ENCODE assay signal across 10 cellular contexts in genomic region chr7:3259711-3260424, GRCh38. TPM values are rescaled to one million over a fixed set of nuclear protein-coding genes. Genes with fewer than 3 reads are reported as not detected.
DNase-seq lines count a peak whose midpoint lies in the region; ATAC-seq and TF ChIP-seq lines count a peak whose summit lies in the region.
"Had no signal": no experiment of that assay in that cellular context is flagged by ENCODE, and none has a peak within 500 bp of the region (broad histone marks: within the 10 kb centered on the region; RNA-seq: fewer than 3 reads in every experiment).

No MANE protein-coding gene starts in this region.

- H3K4me1 Mint-ChIP-seq in MCF 10A (ENCODE audit: insufficient read depth, unreplicated experiment): no peaks in the 10 kb centered on the region
- no peaks in the 10 kb centered on the region for H3K4me1 Mint-ChIP-seq in activated T-cell treated with anti-CD3 and anti-CD28 coated beads, Interleukin-2, amount 50 U/mL, for 72 hours (ENCODE audit: low read depth)

- BruUV-seq in MCF 10A (replicated peaks; lab: Mats Ljungman, UMichigan): no TSS peak

- peak overlapping the region; percentile 64 for H3K9ac ChIP-seq in muscle layer of colon (ENCODE audit: low read length)

- no peak for TF ChIP-seq CTCF in breast epithelium (IDR thresholded peaks at IDR 0.05)
- TF ChIP-seq CTCF in MCF 10A (IDR thresholded peaks at IDR 0.05; ENCODE audit: unreplicated experiment): no peak
- no peak for TF ChIP-seq CTCF in brain microvascular endothelial cell (IDR thresholded peaks at IDR 0.05; ENCODE audit: low read depth, low read length, missing control alignments)
- TF ChIP-seq CTCF in uterus (IDR thresholded peaks at IDR 0.05): no peak

- intact Hi-C loops in breast epithelium (cut with DNase I; ENCODE audit: low total_unique reads) (no loop called here), MCF 10A (cut with micrococcal nuclease) (no loop called here), uterus (cut with DNase I; ENCODE audit: low total_unique reads) (no loop called here)

- TF ChIP-seq POLR2A in breast epithelium (IDR thresholded peaks at IDR 0.05) (no peak), uterus (IDR thresholded peaks at IDR 0.05) (no peak)

- ATAC-seq in HG03432 (IDR thresholded peaks at IDR 0.05; ENCODE audit: unreplicated experiment): no peak
- ATAC-seq in activated T-cell treated with anti-CD3 and anti-CD28 coated beads, Interleukin-2, amount 50 U/mL, for 72 hours (replicated peaks in 1 of 2): no peak

- no peaks in the 10 kb centered on the region for H3K27me3 ChIP-seq in breast epithelium
- no peaks in the 10 kb centered on the region for H3K27me3 ChIP-seq in brain microvascular endothelial cell (replicated peaks)
- no peaks in the 10 kb centered on the region for H3K27me3 ChIP-seq in muscle layer of colon (ENCODE audit: control insufficient read depth in 1 of 2, insufficient read depth in 2 of 2, low read length in 2 of 2)
- no peaks in the 10 kb centered on the region for H3K27me3 ChIP-seq in uterus

- H3K4me1 ChIP-seq in breast epithelium: no peaks in the 10 kb centered on the region
- peaks cover 3% of the 10 kb centered on the region for H3K4me1 ChIP-seq in muscle layer of colon (ENCODE audit: insufficient read depth, low read length)
- no peaks in the 10 kb centered on the region for H3K4me1 ChIP-seq in uterus

- DNase-seq in breast epithelium (ENCODE audit: low spot score in 2 of 2) (no peak), MCF 10A (ENCODE audit: unreplicated experiment) (no peak), brain microvascular endothelial cell (peak; percentile 80), uterus (peak in 1 of 2 donors; percentile 19), NCI-H146 (lab: John Stamatoyannopoulos, UW) (no peak)
- DNase-seq in activated T-cell treated with anti-CD3 and anti-CD28 coated beads, Interleukin-2, amount 50 U/mL, for 72 hours: no peak
- DNase-seq: caudate nucleus, NCI-H1436 treated with DMSO at 0.1 percent for 48 hours had no signal

- peaks cover 26% of the 10 kb centered on the region for H3K27me3 Mint-ChIP-seq in MCF 10A (ENCODE audit: insufficient read depth, unreplicated experiment)
- peaks cover 51% of the 10 kb centered on the region for H3K27me3 Mint-ChIP-seq in activated T-cell treated with anti-CD3 and anti-CD28 coated beads, Interleukin-2, amount 50 U/mL, for 72 hours (ENCODE audit: low read depth)

- no peak overlapping the region for H3K4me3 Mint-ChIP-seq in MCF 10A (ENCODE audit: unreplicated experiment)
- H3K4me3 Mint-ChIP-seq in activated T-cell treated with anti-CD3 and anti-CD28 coated beads, Interleukin-2, amount 50 U/mL, for 72 hours: peak overlapping the region in 1 of 2 donors; percentile 48

- H3K36me3 Mint-ChIP-seq in MCF 10A (ENCODE audit: insufficient read depth, unreplicated experiment): no peaks in the 10 kb centered on the region
- H3K36me3 Mint-ChIP-seq in activated T-cell treated with anti-CD3 and anti-CD28 coated beads, Interleukin-2, amount 50 U/mL, for 72 hours (ENCODE audit: insufficient read depth in 2 of 2): peaks cover 0 to 1% of the 10 kb centered on the region in 2 donors

- CTCF ChIA-PET in MCF 10A (lab: Yijun Ruan, JAX): interaction anchor here (0.7 kb wide), 1 partner anchor 662 kb away, joined by 3 read pairs; no protein-coding TSS in a partner anchor

- POLR2A ChIA-PET in MCF 10A (lab: Yijun Ruan, JAX): interaction anchor here (1.8 kb wide), 1 partner anchor 8 kb away, joined by 8 read pairs; no protein-coding TSS in a partner anchor

- H3K9me3 ChIP-seq in breast epithelium: no peaks in the 10 kb centered on the region
- H3K9me3 ChIP-seq in muscle layer of colon (ENCODE audit: low read length): no peaks in the 10 kb centered on the region
- no peaks in the 10 kb centered on the region for H3K9me3 ChIP-seq in uterus

- in situ Hi-C loops in brain microvascular endothelial cell (cut with HindIII; ENCODE audit: low pct_ligation_motif_present, low sequenced_read_pairs): no loop called here

- no peaks in the 10 kb centered on the region for H3K9me3 Mint-ChIP-seq in MCF 10A (ENCODE audit: unreplicated experiment)
- H3K9me3 Mint-ChIP-seq in activated T-cell treated with anti-CD3 and anti-CD28 coated beads, Interleukin-2, amount 50 U/mL, for 72 hours: no peaks in the 10 kb centered on the region

- H3K27ac ChIP-seq in breast epithelium (peak overlapping the region; percentile 26 to 51), brain microvascular endothelial cell (peak overlapping the region; percentile 1), muscle layer of colon (ENCODE audit: low read depth, low read length) (peak overlapping the region; percentile 93), uterus (peak overlapping the region; percentile 61 to 79)

- H3K4me3 ChIP-seq in breast epithelium (peak overlapping the region; percentile 39 to 63 (median 47)), brain microvascular endothelial cell (ENCODE audit: low read depth, low read length) (peak overlapping the region; percentile 51), muscle layer of colon (ENCODE audit: low read depth in 1 of 2, low read length in 2 of 2) (peak overlapping the region; percentile 36 to 65), uterus (peak overlapping the region; percentile 37 to 38)

- no peak overlapping the region for H3K27ac Mint-ChIP-seq in MCF 10A (ENCODE audit: low read depth, unreplicated experiment)
- H3K27ac Mint-ChIP-seq in activated T-cell treated with anti-CD3 and anti-CD28 coated beads, Interleukin-2, amount 50 U/mL, for 72 hours: no peak overlapping the region

- H3K36me3 ChIP-seq in breast epithelium (no peaks in the 10 kb centered on the region), brain microvascular endothelial cell (replicated peaks) (no peaks in the 10 kb centered on the region), muscle layer of colon (ENCODE audit: insufficient read depth, low read length) (no peaks in the 10 kb centered on the region), uterus (no peaks in the 10 kb centered on the region)

RNA-seq across cellular contexts. Expression of gene SDK1, which starts 41.2 kb away (rescaled TPM):
- total RNA-seq in breast epithelium: 10 to 100 TPM in 1 of 3 donors, 1 to 10 TPM in 2; 3.7 to 18.2 (median 6.6) TPM
- total RNA-seq in MCF 10A (2022): 1.5 and 3.3 TPM in 2 replicates
- total RNA-seq in uterus: 10 to 100 TPM in 2 of 4 donors, 1 to 10 TPM in 1, under 1 TPM in 1; under 0.01 to 16.2 (median 7.2) TPM
- 1 to 10 TPM; 6.1 to 6.3 TPM for total RNA-seq in activated T-cell treated with anti-CD3 and anti-CD28 coated beads, Interleukin-2, amount 50 U/mL, for 72 hours

Comparison
In these comparisons a context has a peak if more than half of its experiments do, and no peak if none do; other contexts are left out.
1. H3K27ac ChIP-seq: peak in every context shown above with its lines; median percentile 93 in muscle layer of colon; 70 in uterus; 38 in breast epithelium; 1 in brain microvascular endothelial cell.